ENCODE assay signal across 8 cellular contexts in genomic region chr11:123300874-123301695, GRCh38.
DNase-seq lines count a peak whose midpoint lies in the region; ATAC-seq and TF ChIP-seq lines count a peak whose summit lies in the region.

No MANE protein-coding gene starts in this region.

- intact Hi-C loops in sciatic nerve (cut with DNase I) = loop anchor here (5.0 kb wide), 1 partner anchor 176 kb away; no protein-coding TSS in a partner anchor

- no peak overlapping the region for H3K9ac ChIP-seq in Loucy (ENCODE audit: low read depth, low read length, poor library complexity, severe bottlenecking)

- no peaks in the 10 kb centered on the region for H3K36me3 Mint-ChIP-seq in brain

- CTCF ChIA-PET in BJ (lab: Yijun Ruan, JAX) = interaction anchor here (0.6 to 3.7 kb wide), 21 partner anchors 8 to 258 kb away, joined by 3 to 28 read pairs (median 4); no protein-coding TSS in a partner anchor

- H3K36me3 ChIP-seq in BJ (ENCODE audit: control insufficient read depth, insufficient read depth, low read length) (no peaks in the 10 kb centered on the region), Loucy (ENCODE audit: insufficient read depth, low read length) (no peaks in the 10 kb centered on the region), muscle layer of duodenum (ENCODE audit: control insufficient read depth in 1 of 2, insufficient read depth in 2 of 2, low read length in 2 of 2) (no peaks in the 10 kb centered on the region)

- no peaks in the 10 kb centered on the region for H4K20me1 ChIP-seq in Loucy (ENCODE audit: insufficient read depth, low read length, poor library complexity, severe bottlenecking)

- H3K27me3 ChIP-seq in BJ (ENCODE audit: control insufficient read depth, insufficient read depth, low read length) (no peaks in the 10 kb centered on the region), Loucy (ENCODE audit: insufficient read depth, low read length, poor library complexity, severe bottlenecking) (no peaks in the 10 kb centered on the region), muscle layer of duodenum (ENCODE audit: low read depth, low read length) (no peaks in the 10 kb centered on the region)

- H3K4me1 Mint-ChIP-seq in brain = peaks cover 54% of the 10 kb centered on the region

- H3K4me3 Mint-ChIP-seq in brain = peak overlapping the region; percentile 49 to 73 (median 63)

- peak overlapping the region; percentile 66 for H3K4me2 ChIP-seq in Loucy (ENCODE audit: low read depth, low read length, poor library complexity, severe bottlenecking)

- no peak for ATAC-seq in HG02571 (IDR thresholded peaks at IDR 0.05; ENCODE audit: unreplicated experiment)
- ATAC-seq in sciatic nerve = no peak
- no peak for ATAC-seq in HG03442 (IDR thresholded peaks at IDR 0.05; ENCODE audit: unreplicated experiment)

- no peak overlapping the region for H3K27ac ChIP-seq in muscle layer of duodenum (ENCODE audit: low read length)

- peak overlapping the region; percentile 80 for H2AFZ ChIP-seq in Loucy (ENCODE audit: low read length)

- H3K9me3 Mint-ChIP-seq in brain = peaks cover 0 to 5% (median 0%) of the 10 kb centered on the region in 5 experiments

- no peaks in the 10 kb centered on the region for H3K79me2 ChIP-seq in Loucy (ENCODE audit: insufficient read depth, low read length)

- peak; percentile 26 for DNase-seq in BJ (ENCODE audit: low read depth)
- DNase-seq in sciatic nerve (ENCODE audit: low spot score) = no peak
- DNase-seq in NCI-H2196 (lab: John Stamatoyannopoulos, UW; ENCODE audit: unreplicated experiment) = no peak

- peaks cover 40% of the 10 kb centered on the region for H3K4me1 ChIP-seq in Loucy (ENCODE audit: insufficient read depth, low read length, poor library complexity, severe bottlenecking)
- peaks cover 0 to 14% of the 10 kb centered on the region in 2 donors for H3K4me1 ChIP-seq in muscle layer of duodenum (ENCODE audit: control insufficient read depth in 1 of 2, insufficient read depth in 2 of 2, low read length in 2 of 2)

- H3K4me3 ChIP-seq in BJ (ENCODE audit: low read depth, low read length) (peak overlapping the region; percentile 2; the same call in 1 of the 2 replicates), Loucy (ENCODE audit: low read length, poor library complexity, severe bottlenecking) (peak overlapping the region; percentile 19), muscle layer of duodenum (ENCODE audit: low read depth in 1 of 2, low read length in 2 of 2) (peak overlapping the region; percentile 27 to 65)

- TF ChIP-seq CTCF in BJ (IDR thresholded peaks at IDR 0.05; ENCODE audit: insufficient read depth, low read depth, low read length) (no peak), Loucy (conservative IDR thresholded peaks at IDR 0.05; ENCODE audit: low read length) (no peak), brain (conservative IDR thresholded peaks at IDR 0.05) (no peak)

- H3K9me3 ChIP-seq in Loucy (ENCODE audit: insufficient read depth, low read depth, low read length) = no peaks in the 10 kb centered on the region
- no peaks in the 10 kb centered on the region for H3K9me3 ChIP-seq in muscle layer of duodenum (ENCODE audit: control insufficient read depth in 1 of 2, low read length in 2 of 2)

- H3F3A ChIP-seq in Loucy (ENCODE audit: low read depth) = no peaks in the 10 kb centered on the region

- peak overlapping the region in 1 of 5 experiments; percentile 30 for H3K27ac Mint-ChIP-seq in brain

- POLR2A ChIA-PET in BJ (lab: Charles Lee) = no interaction called here

- H3K27me3 Mint-ChIP-seq in brain = peaks cover 32% of the 10 kb centered on the region

- H3K9me2 ChIP-seq in Loucy (replicated peaks; ENCODE audit: low read depth, low read length) = no peaks in the 10 kb centered on the region
